24 cellular contexts compared by ENCODE assay signal in the genomic region with DNA sequence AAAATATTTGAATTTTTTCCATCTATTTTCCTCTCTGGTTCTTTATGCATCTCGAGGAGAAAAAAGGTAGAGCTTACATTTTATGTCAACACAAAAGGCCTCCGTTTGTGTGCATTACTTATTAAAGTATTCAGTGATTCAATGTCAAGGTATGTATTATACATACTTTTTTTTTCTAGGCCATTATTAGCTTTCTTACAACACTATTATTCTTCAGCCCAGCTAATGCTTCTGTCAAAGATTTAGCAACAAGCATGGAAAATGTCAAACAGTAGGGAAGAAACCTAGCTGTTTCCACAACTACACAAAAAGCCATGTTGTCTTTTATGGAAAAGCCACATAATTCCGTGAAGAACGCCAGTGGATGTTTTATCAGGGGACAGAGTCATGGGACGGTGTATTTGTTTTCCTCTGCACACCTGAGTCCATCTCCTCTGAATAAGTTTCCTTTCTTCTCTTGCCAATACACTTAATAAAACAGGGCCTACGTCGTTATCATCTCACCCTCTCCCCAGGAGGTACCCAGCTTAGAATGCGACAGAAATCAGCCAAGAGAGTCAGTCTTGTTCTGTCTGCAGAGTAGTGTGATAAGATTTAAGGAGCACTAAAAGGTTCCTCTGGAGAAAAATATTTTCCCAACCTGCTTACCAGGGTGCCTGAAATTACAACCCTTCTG.
DNase-seq lines count a peak whose midpoint lies in the region; TF ChIP-seq lines count a peak whose summit lies in the region.
"Had no signal": no experiment of that assay in that cellular context is flagged by ENCODE, and none has a peak within 500 bp of the region (broad histone marks: within the 10 kb centered on the region; RNA-seq: fewer than 3 reads in every experiment).

No MANE protein-coding gene starts in this region.

- H3K27me3 Mint-ChIP-seq in endodermal cell (ENCODE audit: insufficient read depth) (peaks cover 7% of the 10 kb centered on the region), osteocyte (ENCODE audit: unreplicated experiment) (peaks cover 5% of the 10 kb centered on the region)
- H3K27me3 Mint-ChIP-seq: CD8-positive, alpha-beta memory T cell had no signal

- H3K9me3 ChIP-seq in endodermal cell (ENCODE audit: control insufficient read depth, low read length), result peaks cover 3% of the 10 kb centered on the region
- no peaks in the 10 kb centered on the region for H3K9me3 ChIP-seq in prostate gland
- no peaks in the 10 kb centered on the region for H3K9me3 ChIP-seq in sigmoid colon
- H3K9me3 ChIP-seq: BE2C, MG63 had no signal

- H3K36me3 Mint-ChIP-seq in endodermal cell (ENCODE audit: low read depth), result no peaks in the 10 kb centered on the region
- H3K36me3 Mint-ChIP-seq in osteocyte (ENCODE audit: unreplicated experiment), result peaks cover 3% of the 10 kb centered on the region
- H3K36me3 Mint-ChIP-seq: CD14-positive monocyte; CD8-positive, alpha-beta memory T cell had no signal

- TF ChIP-seq POLR2A in prostate gland (IDR thresholded peaks at IDR 0.05), result no peak
- no peak for TF ChIP-seq POLR2A in sigmoid colon (IDR thresholded peaks at IDR 0.05)

- H3K4me1 Mint-ChIP-seq in endodermal cell (peaks cover 21% of the 10 kb centered on the region), osteocyte (ENCODE audit: unreplicated experiment) (peaks cover 17% of the 10 kb centered on the region)
- H3K4me1 Mint-ChIP-seq: CD14-positive monocyte; CD8-positive, alpha-beta memory T cell had no signal

- H3K27ac ChIP-seq in endodermal cell (ENCODE audit: low read depth, low read length) (no peak overlapping the region), prostate gland (no peak overlapping the region), sigmoid colon (peak overlapping the region in 1 of 4 donors; percentile 63)

- H3K36me3 ChIP-seq in endodermal cell (ENCODE audit: control insufficient read depth, insufficient read depth, low read length), result no peaks in the 10 kb centered on the region
- H3K36me3 ChIP-seq in prostate gland, result no peaks in the 10 kb centered on the region
- no peaks in the 10 kb centered on the region for H3K36me3 ChIP-seq in sigmoid colon
- H3K36me3 ChIP-seq: BE2C, MG63 had no signal

- no peak overlapping the region for H3K9ac ChIP-seq in endodermal cell (ENCODE audit: extremely low read depth, low read length, poor library complexity, severe bottlenecking)

- H3K4me3 ChIP-seq in endodermal cell (ENCODE audit: low read length) (no peak overlapping the region), prostate gland (no peak overlapping the region), sigmoid colon (no peak overlapping the region)
- H3K4me3 ChIP-seq: MG63 had no signal

- DNase-seq in EH (ENCODE audit: low read depth) (peak; percentile 3), NCI-H69 (lab: John Stamatoyannopoulos, UW) (peak; percentile 42), endodermal cell (peak; percentile 63), osteocyte (ENCODE audit: extremely low spot score, unreplicated experiment) (no peak), prostate gland (ENCODE audit: low spot score) (no peak), sigmoid colon (no peak), NCI-H345 (lab: John Stamatoyannopoulos, UW) (no peak)
- DNase-seq: BE2C; CD8-positive, alpha-beta memory T cell; DMS 273 treated with DMSO at 0.1 percent for 48 hours; DMS79 treated with DMSO at 0.1 percent for 48 hours; IMR-90; KG1; MG63; NCI-H1105 treated with DMSO at 0.1 percent for 48 hours; NCI-H1694 treated with DMSO at 0.1 percent for 48 hours; NCI-H2081 treated with DMSO at 0.1 percent for 48 hours; NCI-H2171; NCI-H226; NCI-H510A treated with DMSO at 0.1 percent for 48 hours; NCI-H748 treated with DMSO at 0.1 percent for 48 hours; NK-92 treated with Interleukin-12 subunit alpha and Interleukin-12 subunit beta, amount 100 ng/mL, for 24 hours; PC-3 had no signal

- H3K27me3 ChIP-seq in endodermal cell (ENCODE audit: control insufficient read depth, insufficient read depth, low read length, poor library complexity, severe bottlenecking) (no peaks in the 10 kb centered on the region), prostate gland (replicated peaks; ENCODE audit: insufficient read depth) (no peaks in the 10 kb centered on the region), sigmoid colon (no peaks in the 10 kb centered on the region)
- H3K27me3 ChIP-seq: BE2C, MG63 had no signal

- TF ChIP-seq CTCF in endodermal cell (conservative IDR thresholded peaks at IDR 0.05) (no peak), osteocyte (IDR thresholded peaks at IDR 0.05) (no peak), prostate gland (IDR thresholded peaks at IDR 0.05) (no peak), sigmoid colon (IDR thresholded peaks at IDR 0.05) (no peak)

- H3K4me3 Mint-ChIP-seq in endodermal cell (no peak overlapping the region), osteocyte (ENCODE audit: unreplicated experiment) (no peak overlapping the region)
- H3K4me3 Mint-ChIP-seq: CD14-positive monocyte; CD8-positive, alpha-beta memory T cell had no signal

- no peak for TF ChIP-seq EP300 in sigmoid colon (IDR thresholded peaks at IDR 0.05)

- peaks cover 9% of the 10 kb centered on the region for H3K9me3 Mint-ChIP-seq in endodermal cell
- H3K9me3 Mint-ChIP-seq in osteocyte (ENCODE audit: unreplicated experiment), result no peaks in the 10 kb centered on the region

- intact Hi-C loops in prostate gland (cut with DNase I), result no loop called here
- intact Hi-C loops in sigmoid colon (cut with DNase I), result no loop called here

- H3K4me1 ChIP-seq in endodermal cell (ENCODE audit: control insufficient read depth, insufficient read depth, low read length), result no peaks in the 10 kb centered on the region
- H3K4me1 ChIP-seq in prostate gland (replicated peaks), result no peaks in the 10 kb centered on the region
- H3K4me1 ChIP-seq in sigmoid colon, result peaks cover 0 to 11% (median 0%) of the 10 kb centered on the region in 4 donors
- H3K4me1 ChIP-seq: BE2C had no signal

- H3K27ac Mint-ChIP-seq in endodermal cell (no peak overlapping the region), osteocyte (ENCODE audit: unreplicated experiment) (peak overlapping the region; percentile 23)
- H3K27ac Mint-ChIP-seq: CD14-positive monocyte; CD8-positive, alpha-beta memory T cell had no signal

- 56% methylated on average over 7 of the region's 8 CpGs; no CpG with 5 or more reads in 1 of the 2 experiments for WGBS in endodermal cell (ENCODE audit: insufficient coverage in 1 of 2, insufficient read length in 1 of 2), 2 experiments
- WGBS in prostate gland, result 46% methylated on average over 8 of the region's 8 CpGs
- 69 to 80% methylated on average over 8 of the region's 8 CpGs for WGBS in sigmoid colon, 2 donors

Comparison
In these comparisons a context has a peak if more than half of its experiments do, and no peak if none do; other contexts are left out.
1. DNase-seq: peak in EH (single experiment), NCI-H69 (single experiment) and endodermal cell (single experiment); none in osteocyte (single experiment), prostate gland (single experiment), sigmoid colon (single experiment) and NCI-H345 (single experiment).